ENCODE assay signal across 7 cellular contexts in genomic region chr9:123268950-123269302, GRCh38. TPM values are rescaled to one million over a fixed set of nuclear protein-coding genes. Genes with fewer than 3 reads are reported as not detected.
DNase-seq lines count a peak whose midpoint lies in the region; ATAC-seq, FAIRE-seq and TF ChIP-seq lines count a peak whose summit lies in the region.

No MANE protein-coding gene starts in this region.

- intact Hi-C loops in activated T-helper 2 cell treated with anti-CD3 and anti-CD28 coated beads, Interferon-gamma antibody, Interleukin-2, Interleukin-4, amounts not matched to agents 10 μg/mL and 5 μg/mL and 100 μg/mL, durations not matched to agents 14 hours and 24 hours and 36 hours (cut with micrococcal nuclease), result loop anchor here (1.0 to 5.0 kb wide), 4 partner anchors 42 to 442 kb away; partner anchors contain the start of genes PDCL and ZBTB6
- intact Hi-C loops in kidney (cut with DNase I), result no loop called here

- no peak for FAIRE-seq in kidney (lab: Jason Lieb, UNC)

- H3K27ac ChIP-seq in kidney (ENCODE audit: low read depth in 2 of 2, low read length in 2 of 2), result peak overlapping the region; percentile 79 to 83
- peak overlapping the region; percentile 24 for H3K27ac ChIP-seq in stomach smooth muscle (ENCODE audit: low read length)

- peaks cover 22% of the 10 kb centered on the region for H3K4me1 Mint-ChIP-seq in activated T-helper 2 cell treated with anti-CD3 and anti-CD28 coated beads, Interferon-gamma antibody, Interleukin-2, Interleukin-4, amounts not matched to agents 10 μg/mL and 5 μg/mL and 100 μg/mL, durations not matched to agents 14 hours and 24 hours and 36 hours (ENCODE audit: low read depth)

- no peaks in the 10 kb centered on the region for H3K9me3 ChIP-seq in kidney (ENCODE audit: control insufficient read depth in 1 of 2, low read length in 2 of 2)
- H3K9me3 ChIP-seq in stomach smooth muscle (ENCODE audit: control insufficient read depth in 2 of 2, low read length in 2 of 2), result no peaks in the 10 kb centered on the region

- peak overlapping the region; percentile 58 for H3K4me3 Mint-ChIP-seq in activated T-helper 2 cell treated with anti-CD3 and anti-CD28 coated beads, Interferon-gamma antibody, Interleukin-2, Interleukin-4, amounts not matched to agents 10 μg/mL and 5 μg/mL and 100 μg/mL, durations not matched to agents 14 hours and 24 hours and 36 hours (ENCODE audit: low read depth)

- ATAC-seq in GM21529 (IDR thresholded peaks at IDR 0.05; ENCODE audit: unreplicated experiment) (no peak), HG02981 (IDR thresholded peaks at IDR 0.05; ENCODE audit: unreplicated experiment) (no peak)

- H3K36me3 ChIP-seq in kidney (ENCODE audit: control insufficient read depth in 1 of 2, insufficient read depth in 2 of 2, low read length in 2 of 2), result no peaks in the 10 kb centered on the region
- H3K36me3 ChIP-seq in stomach smooth muscle (ENCODE audit: control insufficient read depth in 2 of 2, insufficient read depth in 2 of 2, low read length in 2 of 2), result no peaks in the 10 kb centered on the region

- DNase-seq in HT-29 (ENCODE audit: low spot score) (peak; percentile 7), kidney (no peak), RPMI8226 (no peak)
- DNase-seq in activated T-helper 2 cell treated with anti-CD3 and anti-CD28 coated beads, Interferon-gamma antibody, Interleukin-2, Interleukin-4, amounts not matched to agents 10 μg/mL and 5 μg/mL and 100 μg/mL, durations not matched to agents 14 hours and 24 hours and 36 hours (ENCODE audit: low spot score), result no peak

- H3K4me1 ChIP-seq in kidney (ENCODE audit: control insufficient read depth in 1 of 2, insufficient read depth in 1 of 2, low read depth in 1 of 2, low read length in 2 of 2) (peaks cover 0 to 8% of the 10 kb centered on the region in 2 donors), stomach smooth muscle (ENCODE audit: control insufficient read depth, insufficient read depth, low read length) (peaks cover 14% of the 10 kb centered on the region)

- H3K27me3 Mint-ChIP-seq in activated T-helper 2 cell treated with anti-CD3 and anti-CD28 coated beads, Interferon-gamma antibody, Interleukin-2, Interleukin-4, amounts not matched to agents 10 μg/mL and 5 μg/mL and 100 μg/mL, durations not matched to agents 14 hours and 24 hours and 36 hours (ENCODE audit: low read depth), result peaks cover 21% of the 10 kb centered on the region

- TF ChIP-seq CTCF in kidney (IDR thresholded peaks at IDR 0.05; ENCODE audit: borderline replicate concordance, extremely low read depth, insufficient read depth), result no peak

- H3K4me3 ChIP-seq in kidney (ENCODE audit: low read length in 2 of 2), result peak overlapping the region; percentile 64 to 73
- peak overlapping the region; percentile 86 to 89 for H3K4me3 ChIP-seq in stomach smooth muscle (ENCODE audit: low read length in 2 of 2)

- no peaks in the 10 kb centered on the region for H3K36me3 Mint-ChIP-seq in activated T-helper 2 cell treated with anti-CD3 and anti-CD28 coated beads, Interferon-gamma antibody, Interleukin-2, Interleukin-4, amounts not matched to agents 10 μg/mL and 5 μg/mL and 100 μg/mL, durations not matched to agents 14 hours and 24 hours and 36 hours (ENCODE audit: low read depth)

- no peaks in the 10 kb centered on the region for H3K27me3 ChIP-seq in stomach smooth muscle (ENCODE audit: control insufficient read depth in 1 of 2, insufficient read depth in 2 of 2, low read length in 2 of 2)

- no peaks in the 10 kb centered on the region for H3K9me3 Mint-ChIP-seq in activated T-helper 2 cell treated with anti-CD3 and anti-CD28 coated beads, Interferon-gamma antibody, Interleukin-2, Interleukin-4, amounts not matched to agents 10 μg/mL and 5 μg/mL and 100 μg/mL, durations not matched to agents 14 hours and 24 hours and 36 hours

- H3K9ac ChIP-seq in kidney (ENCODE audit: low read length in 2 of 2), result peak overlapping the region; percentile 41 to 90
- H3K9ac ChIP-seq in stomach smooth muscle (ENCODE audit: low read length in 2 of 2), result peak overlapping the region; percentile 47 to 73

- no peak overlapping the region for H3K27ac Mint-ChIP-seq in activated T-helper 2 cell treated with anti-CD3 and anti-CD28 coated beads, Interferon-gamma antibody, Interleukin-2, Interleukin-4, amounts not matched to agents 10 μg/mL and 5 μg/mL and 100 μg/mL, durations not matched to agents 14 hours and 24 hours and 36 hours

RNA-seq across cellular contexts. Expression of gene STRBP, which starts 0.5 kb away (rescaled TPM):
- 18.4 and 19.9 TPM in 2 replicates for total RNA-seq in HT-29 (2014; rRNA removed; shearing (Covaris generic))
- total RNA-seq in activated T-helper 2 cell treated with anti-CD3 and anti-CD28 coated beads, Interferon-gamma antibody, Interleukin-2, Interleukin-4, amounts not matched to agents 10 μg/mL and 5 μg/mL and 100 μg/mL, durations not matched to agents 14 hours and 24 hours and 36 hours, result 19.9 and 20.6 TPM in 2 replicates
- 30.7 TPM for total RNA-seq in kidney
- polyA plus RNA-seq in kidney (ENCODE audit: insufficient read depth, low read depth, low replicate concordance), result 21.6 TPM
